18 cellular contexts compared by ENCODE assay signal in genomic region chr3:365268-365667, GRCh38.
DNase-seq lines count a peak whose midpoint lies in the region; ATAC-seq and TF ChIP-seq lines count a peak whose summit lies in the region.
"Had no signal": no experiment of that assay in that cellular context is flagged by ENCODE, and none has a peak within 500 bp of the region (broad histone marks: within the 10 kb centered on the region; RNA-seq: fewer than 3 reads in every experiment).

No MANE protein-coding gene starts in this region.

- no peak overlapping the region for H2BK5ac ChIP-seq in mesendoderm (ENCODE audit: low read length)

- no peak overlapping the region for H3K4me3 ChIP-seq in mesendoderm (ENCODE audit: low read length)

- no CpG with 5 or more reads among the region's 1 CpG for WGBS in mesendoderm (ENCODE audit: extremely low coverage, insufficient coverage, low lambda C conversion rate)

- H3K4me1 ChIP-seq in mesendoderm (ENCODE audit: control insufficient read depth, low read depth, low read length), result no peaks in the 10 kb centered on the region

- H3K4me3 Mint-ChIP-seq in activated naive CD8-positive, alpha-beta T cell treated with anti-CD3 and anti-CD28 coated beads, Interleukin-2, amount 50 U/mL, for 24 hours, result no peak overlapping the region
- H3K4me3 Mint-ChIP-seq in stimulated activated effector memory CD8-positive, alpha-beta T cell treated with anti-CD3 and anti-CD28 coated beads, Interleukin-12 subunit alpha, Interleukin-12 subunit beta, amount 100 ng/mL, for 72 hours, result no peak overlapping the region
- H3K4me3 Mint-ChIP-seq: activated CD4-positive, alpha-beta memory T cell treated with anti-CD3 and anti-CD28 coated beads, Interleukin-2, amount 10 ng/mL, durations not matched to agents 7 days and 5 days; H9; stimulated activated memory B cell treated with anti-CD40 and anti-IgM and Interleukin-4, amounts not matched to agents 10 μg/mL and 1 μg/mL and 100 μg/mL, for 72 hours had no signal

- no peak overlapping the region for H2AK5ac ChIP-seq in mesendoderm (ENCODE audit: low read length)

- no peak for DNase-seq in activated naive CD8-positive, alpha-beta T cell treated with anti-CD3 and anti-CD28 coated beads, Interleukin-2, amount 50 U/mL, for 24 hours
- DNase-seq in mesendoderm (no peak), HUDEP-2 (lab: John Stamatoyannopoulos, UW; ENCODE audit: unreplicated experiment in 76 of 76) (no peak)
- DNase-seq in stimulated activated effector memory CD8-positive, alpha-beta T cell treated with anti-CD3 and anti-CD28 coated beads, Interleukin-12 subunit alpha, Interleukin-12 subunit beta, amount 100 ng/mL, for 72 hours (ENCODE audit: low spot score in 2 of 2), result no peak
- DNase-seq: activated CD4-positive, alpha-beta memory T cell treated with anti-CD3 and anti-CD28 coated beads, Interleukin-2, amount 10 ng/mL, durations not matched to agents 7 days and 5 days; activated gamma-delta T cell; DMS 273 treated with DMSO at 0.1 percent for 48 hours; effector memory CD4-positive, alpha-beta T cell; H9; NCI-H1105 treated with DMSO at 0.1 percent for 48 hours; NCI-H510A treated with DMSO at 0.1 percent for 48 hours; stimulated activated CD4-positive, alpha-beta T cell treated with anti-CD3 and anti-CD28 coated beads, Interleukin-2, amount 100 ng/mL, for 48 hours; T-helper 9 cell had no signal

- no peak overlapping the region for H3K56ac ChIP-seq in mesendoderm (ENCODE audit: low read length)

- H3K79me1 ChIP-seq in mesendoderm (ENCODE audit: low read length), result no peaks in the 10 kb centered on the region

- no peaks in the 10 kb centered on the region for H3K27me3 ChIP-seq in mesendoderm (ENCODE audit: insufficient read depth, low read length, poor library complexity)

- H3K27ac ChIP-seq in mesendoderm (ENCODE audit: low read depth, low read length), result no peak overlapping the region

- no peak overlapping the region for H4K8ac ChIP-seq in mesendoderm (ENCODE audit: low read depth, low read length)

- H3K27ac Mint-ChIP-seq in activated naive CD8-positive, alpha-beta T cell treated with anti-CD3 and anti-CD28 coated beads, Interleukin-2, amount 50 U/mL, for 24 hours, result no peak overlapping the region
- H3K27ac Mint-ChIP-seq in stimulated activated effector memory CD8-positive, alpha-beta T cell treated with anti-CD3 and anti-CD28 coated beads, Interleukin-12 subunit alpha, Interleukin-12 subunit beta, amount 100 ng/mL, for 72 hours, result no peak overlapping the region
- H3K27ac Mint-ChIP-seq: activated CD4-positive, alpha-beta memory T cell treated with anti-CD3 and anti-CD28 coated beads, Interleukin-2, amount 10 ng/mL, durations not matched to agents 7 days and 5 days; H9; stimulated activated memory B cell treated with anti-CD40 and anti-IgM and Interleukin-4, amounts not matched to agents 10 μg/mL and 1 μg/mL and 100 μg/mL, for 72 hours had no signal

- H3K36me3 ChIP-seq in mesendoderm (ENCODE audit: control insufficient read depth, insufficient read depth, low read length), result no peaks in the 10 kb centered on the region

- no peak for TF ChIP-seq POLR2A in GM18505 (IDR thresholded peaks at IDR 0.05; ENCODE audit: borderline replicate concordance, extremely low read depth, insufficient read depth, insufficient read length)

- no peak overlapping the region for H2BK120ac ChIP-seq in mesendoderm (ENCODE audit: low read depth, low read length)

- no peaks in the 10 kb centered on the region for H3K36me3 Mint-ChIP-seq in activated naive CD8-positive, alpha-beta T cell treated with anti-CD3 and anti-CD28 coated beads, Interleukin-2, amount 50 U/mL, for 24 hours (ENCODE audit: low read depth)
- H3K36me3 Mint-ChIP-seq in stimulated activated effector memory CD8-positive, alpha-beta T cell treated with anti-CD3 and anti-CD28 coated beads, Interleukin-12 subunit alpha, Interleukin-12 subunit beta, amount 100 ng/mL, for 72 hours, result no peaks in the 10 kb centered on the region

- no peak overlapping the region for H3K4ac ChIP-seq in mesendoderm (ENCODE audit: low read depth, low read length)

- H3K18ac ChIP-seq in mesendoderm (ENCODE audit: low read length), result no peak overlapping the region

- H3K9ac ChIP-seq in mesendoderm (ENCODE audit: low read length), result no peak overlapping the region

- no peak overlapping the region for H2BK15ac ChIP-seq in mesendoderm (replicated peaks; ENCODE audit: low read depth)

- no peak overlapping the region for H3K23ac ChIP-seq in mesendoderm (ENCODE audit: low read length)

- ATAC-seq in GM18505 (IDR thresholded peaks at IDR 0.05; ENCODE audit: unreplicated experiment), result peak; percentile 70
- ATAC-seq in GM19467 (IDR thresholded peaks at IDR 0.05; ENCODE audit: unreplicated experiment), result peak; percentile 67
- ATAC-seq in HG02884 (IDR thresholded peaks at IDR 0.05; ENCODE audit: unreplicated experiment), result peak; percentile 57
- peak; percentile 76 for ATAC-seq in HG03460 (IDR thresholded peaks at IDR 0.05; ENCODE audit: unreplicated experiment)
- ATAC-seq in activated naive CD8-positive, alpha-beta T cell treated with anti-CD3 and anti-CD28 coated beads, Interleukin-2, amount 50 U/mL, for 24 hours, result no peak
- ATAC-seq in stimulated activated effector memory CD8-positive, alpha-beta T cell treated with anti-CD3 and anti-CD28 coated beads, Interleukin-12 subunit alpha, Interleukin-12 subunit beta, amount 100 ng/mL, for 72 hours, result no peak
- ATAC-seq: stimulated activated memory B cell treated with anti-CD40 and anti-IgM and Interleukin-4, amounts not matched to agents 10 μg/mL and 1 μg/mL and 100 μg/mL, for 72 hours had no signal

- H4K5ac ChIP-seq in mesendoderm (ENCODE audit: low read length), result no peak overlapping the region

- no peaks in the 10 kb centered on the region for H3K4me1 Mint-ChIP-seq in activated naive CD8-positive, alpha-beta T cell treated with anti-CD3 and anti-CD28 coated beads, Interleukin-2, amount 50 U/mL, for 24 hours
- no peaks in the 10 kb centered on the region for H3K4me1 Mint-ChIP-seq in stimulated activated effector memory CD8-positive, alpha-beta T cell treated with anti-CD3 and anti-CD28 coated beads, Interleukin-12 subunit alpha, Interleukin-12 subunit beta, amount 100 ng/mL, for 72 hours
- H3K4me1 Mint-ChIP-seq: activated CD4-positive, alpha-beta memory T cell treated with anti-CD3 and anti-CD28 coated beads, Interleukin-2, amount 10 ng/mL, durations not matched to agents 7 days and 5 days; H9; stimulated activated memory B cell treated with anti-CD40 and anti-IgM and Interleukin-4, amounts not matched to agents 10 μg/mL and 1 μg/mL and 100 μg/mL, for 72 hours had no signal

- H3K4me2 ChIP-seq in mesendoderm (ENCODE audit: low read length), result no peak overlapping the region

- no peaks in the 10 kb centered on the region for H3K79me2 ChIP-seq in mesendoderm (ENCODE audit: control insufficient read depth, insufficient read depth, low read length)

- H3K9me3 Mint-ChIP-seq in activated naive CD8-positive, alpha-beta T cell treated with anti-CD3 and anti-CD28 coated beads, Interleukin-2, amount 50 U/mL, for 24 hours, result peaks cover 19% of the 10 kb centered on the region
- H3K9me3 Mint-ChIP-seq in stimulated activated effector memory CD8-positive, alpha-beta T cell treated with anti-CD3 and anti-CD28 coated beads, Interleukin-12 subunit alpha, Interleukin-12 subunit beta, amount 100 ng/mL, for 72 hours, result peaks cover 14% of the 10 kb centered on the region

- H3K27me3 Mint-ChIP-seq in activated naive CD8-positive, alpha-beta T cell treated with anti-CD3 and anti-CD28 coated beads, Interleukin-2, amount 50 U/mL, for 24 hours, result no peaks in the 10 kb centered on the region
- H3K27me3 Mint-ChIP-seq: activated CD4-positive, alpha-beta memory T cell treated with anti-CD3 and anti-CD28 coated beads, Interleukin-2, amount 10 ng/mL, durations not matched to agents 7 days and 5 days; stimulated activated memory B cell treated with anti-CD40 and anti-IgM and Interleukin-4, amounts not matched to agents 10 μg/mL and 1 μg/mL and 100 μg/mL, for 72 hours had no signal

Comparison
In these comparisons a context has a peak if more than half of its experiments do, and no peak if none do; other contexts are left out.
1. ATAC-seq: peak in GM18505 (single experiment), GM19467 (single experiment), HG02884 (single experiment) and HG03460 (single experiment); none in activated naive CD8-positive, alpha-beta T cell treated with anti-CD3 and anti-CD28 coated beads, Interleukin-2, amount 50 U/mL, for 24 hours (single experiment) and stimulated activated effector memory CD8-positive, alpha-beta T cell treated with anti-CD3 and anti-CD28 coated beads, Interleukin-12 subunit alpha, Interleukin-12 subunit beta, amount 100 ng/mL, for 72 hours (single experiment).